Comparison of ENCODE assay signal across 8 cellular contexts in genomic region chr5:181259974-181260719, GRCh38. TPM values are rescaled to one million over a fixed set of nuclear protein-coding genes. Genes with fewer than 3 reads are reported as not detected.
DNase-seq lines count a peak whose midpoint lies in the region; ATAC-seq and TF ChIP-seq lines count a peak whose summit lies in the region.
"Had no signal": no experiment of that assay in that cellular context is flagged by ENCODE, and none has a peak within 500 bp of the region (broad histone marks: within the 10 kb centered on the region; RNA-seq: fewer than 3 reads in every experiment).

No MANE protein-coding gene starts in this region.

- no peaks in the 10 kb centered on the region for H3K9me3 ChIP-seq in HCT116 (ENCODE audit: control insufficient read depth in 1 of 2, insufficient read depth in 1 of 2, low read depth in 1 of 2, low read length in 2 of 2)
- no peaks in the 10 kb centered on the region for H3K9me3 ChIP-seq in iPS-15b (ENCODE audit: control insufficient read depth, insufficient read depth, low read length)

- H3K9me2 ChIP-seq in HCT116 (ENCODE audit: insufficient read depth), result no peaks in the 10 kb centered on the region

- peak overlapping the region; percentile 83 to 96 for H3K4me3 ChIP-seq in HCT116 (replicated peaks in 1 of 2; ENCODE audit: low read depth in 1 of 2, low read length in 2 of 2)
- peak overlapping the region; percentile 97 for H3K4me3 ChIP-seq in iPS-15b (ENCODE audit: low read depth, low read length)

- peak overlapping the region; percentile 85 for H3K4me2 ChIP-seq in HCT116 (ENCODE audit: low read length)

- H3K36me3 ChIP-seq in HCT116 (ENCODE audit: control insufficient read depth in 1 of 2, insufficient read depth in 2 of 2, low read length in 2 of 2) (peaks cover 9 to 19% of the 10 kb centered on the region in 2 experiments), iPS-15b (ENCODE audit: control insufficient read depth, insufficient read depth, low read length) (peaks cover 3% of the 10 kb centered on the region)

- H3K27me3 Mint-ChIP-seq in activated CD4-positive, alpha-beta memory T cell treated with anti-CD3 and anti-CD28 coated beads, Interleukin-2, amount 10 ng/mL, durations not matched to agents 7 days and 5 days, result no peaks in the 10 kb centered on the region
- H3K27me3 Mint-ChIP-seq in stimulated activated naive CD8-positive, alpha-beta T cell treated with anti-CD3 and anti-CD28 coated beads, Interleukin-15, amount 100 ng/mL, for 72 hours, result no peaks in the 10 kb centered on the region

- no peak overlapping the region for H2AFZ ChIP-seq in HCT116 (ENCODE audit: low read depth, low read length, poor library complexity, severe bottlenecking)

- H3K4me1 ChIP-seq in HCT116 (ENCODE audit: control insufficient read depth in 1 of 2, insufficient read depth in 2 of 2, low read length in 2 of 2), result peaks cover 12 to 21% of the 10 kb centered on the region in 2 experiments; a peak in 3 of 4 replicates
- peaks cover 6% of the 10 kb centered on the region for H3K4me1 ChIP-seq in iPS-15b (ENCODE audit: control insufficient read depth, insufficient read depth, low read length)

- H3K27me3 ChIP-seq in HCT116 (ENCODE audit: insufficient read depth, low read length) (no peaks in the 10 kb centered on the region), iPS-15b (ENCODE audit: control insufficient read depth, insufficient read depth, low read length) (no peaks in the 10 kb centered on the region)

- no peak for TF ChIP-seq POLR2A in HCT116 (IDR thresholded peaks at IDR 0.05; ENCODE audit: borderline replicate concordance, extremely low read depth, insufficient read depth, insufficient read length)

- intact Hi-C loops in HCT116 (cut with micrococcal nuclease), result loop anchor here (5.0 kb wide), 1 partner anchor 78 kb away; no protein-coding TSS in a partner anchor

- H3K27ac Mint-ChIP-seq in activated CD4-positive, alpha-beta memory T cell treated with anti-CD3 and anti-CD28 coated beads, Interleukin-2, amount 10 ng/mL, durations not matched to agents 7 days and 5 days, result peak overlapping the region; percentile 89
- peak overlapping the region; percentile 94 to 97 for H3K27ac Mint-ChIP-seq in stimulated activated naive CD8-positive, alpha-beta T cell treated with anti-CD3 and anti-CD28 coated beads, Interleukin-15, amount 100 ng/mL, for 72 hours

- DNase-seq in HCT116 (ENCODE audit: low read depth, low spot score) (no peak), DMS114 treated with DMSO at 0.1 percent for 48 hours (lab: John Stamatoyannopoulos, UW; ENCODE audit: unreplicated experiment) (no peak), NCI-H2081 treated with DMSO at 0.1 percent for 48 hours (lab: John Stamatoyannopoulos, UW) (no peak)
- peak; percentile 16 for DNase-seq in activated CD4-positive, alpha-beta memory T cell treated with anti-CD3 and anti-CD28 coated beads, Interleukin-2, amount 10 ng/mL, durations not matched to agents 7 days and 5 days
- no peak for DNase-seq in stimulated activated naive CD8-positive, alpha-beta T cell treated with anti-CD3 and anti-CD28 coated beads, Interleukin-15, amount 100 ng/mL, for 72 hours
- DNase-seq: NCI-H2171 treated with DMSO at 0.1 percent for 48 hours had no signal

- CTCF ChIA-PET in HCT116 (lab: Charles Lee), result interaction anchor here (1.5 kb wide), 1 partner anchor 15 kb away, joined by 4 read pairs; no protein-coding TSS in a partner anchor
- CTCF ChIA-PET in activated CD4-positive, alpha-beta memory T cell treated with anti-CD3 and anti-CD28 coated beads, Interleukin-2, amount 10 ng/mL, durations not matched to agents 7 days and 5 days (lab: Charles Lee), result interaction anchor here (0.6 to 4.0 kb wide), 9 partner anchors 9 to 750 kb away, joined by 3 to 21 read pairs (median 3); no protein-coding TSS in a partner anchor

- no peaks in the 10 kb centered on the region for H3K9me3 Mint-ChIP-seq in activated CD4-positive, alpha-beta memory T cell treated with anti-CD3 and anti-CD28 coated beads, Interleukin-2, amount 10 ng/mL, durations not matched to agents 7 days and 5 days
- H3K9me3 Mint-ChIP-seq in stimulated activated naive CD8-positive, alpha-beta T cell treated with anti-CD3 and anti-CD28 coated beads, Interleukin-15, amount 100 ng/mL, for 72 hours, result no peaks in the 10 kb centered on the region

- peaks cover 63% of the 10 kb centered on the region for H3K79me2 ChIP-seq in HCT116 (ENCODE audit: insufficient read depth, low read length)

- TF ChIP-seq CTCF in HCT116 (IDR thresholded peaks at IDR 0.05 in 2 of 3, conservative IDR thresholded peaks at IDR 0.05 in 1 of 3; ENCODE audit: borderline replicate concordance in 1 of 3, insufficient read depth in 1 of 3, low read depth in 2 of 3, low read length in 2 of 3), result no peak

- H3K36me3 Mint-ChIP-seq in activated CD4-positive, alpha-beta memory T cell treated with anti-CD3 and anti-CD28 coated beads, Interleukin-2, amount 10 ng/mL, durations not matched to agents 7 days and 5 days (ENCODE audit: low read depth), result peaks cover 39% of the 10 kb centered on the region

- TSS peak; percentile 64 for BruUV-seq in HCT116 (replicated peaks; lab: Mats Ljungman, UMichigan)

- H4K20me1 ChIP-seq in HCT116 (ENCODE audit: insufficient read depth), result peaks cover 9% of the 10 kb centered on the region; the same call in 1 of the 2 replicates

- no peak for ATAC-seq in HCT116
- no peak for ATAC-seq in stimulated activated naive CD8-positive, alpha-beta T cell treated with anti-CD3 and anti-CD28 coated beads, Interleukin-15, amount 100 ng/mL, for 72 hours
- ATAC-seq in HG02610 (IDR thresholded peaks at IDR 0.05; ENCODE audit: unreplicated experiment), result no peak

- POLR2A ChIA-PET in HCT116 (lab: Charles Lee), result interaction anchor here (2.4 to 3.0 kb wide), 2 partner anchors 9 to 16 kb away, joined by 11 to 18 read pairs; partner anchors contain the start of gene RACK1
- POLR2A ChIA-PET in activated CD4-positive, alpha-beta memory T cell treated with anti-CD3 and anti-CD28 coated beads, Interleukin-2, amount 10 ng/mL, durations not matched to agents 7 days and 5 days (lab: Charles Lee), result interaction anchor here (0.7 to 30.9 kb wide), 14 partner anchors 23 to 1354 kb away, joined by 3 to 1091 read pairs (median 10); partner anchors contain the start of genes RACK1, TRIM41 and TRIM7

- peak overlapping the region; percentile 97 for H3K27ac ChIP-seq in HCT116 (ENCODE audit: low read depth, low read length)

- peaks cover 48% of the 10 kb centered on the region for H3K4me1 Mint-ChIP-seq in activated CD4-positive, alpha-beta memory T cell treated with anti-CD3 and anti-CD28 coated beads, Interleukin-2, amount 10 ng/mL, durations not matched to agents 7 days and 5 days
- peaks cover 57% of the 10 kb centered on the region for H3K4me1 Mint-ChIP-seq in stimulated activated naive CD8-positive, alpha-beta T cell treated with anti-CD3 and anti-CD28 coated beads, Interleukin-15, amount 100 ng/mL, for 72 hours

- peak overlapping the region; percentile 94 for H3K4me3 Mint-ChIP-seq in activated CD4-positive, alpha-beta memory T cell treated with anti-CD3 and anti-CD28 coated beads, Interleukin-2, amount 10 ng/mL, durations not matched to agents 7 days and 5 days
- H3K4me3 Mint-ChIP-seq in stimulated activated naive CD8-positive, alpha-beta T cell treated with anti-CD3 and anti-CD28 coated beads, Interleukin-15, amount 100 ng/mL, for 72 hours, result peak overlapping the region; percentile 97 to 99

- no peak for TF ChIP-seq RAD21 in HCT116 (IDR thresholded peaks at IDR 0.05; ENCODE audit: low read depth)

- RAD21 ChIA-PET in HCT116 (lab: Charles Lee; ENCODE audit: low non-redundant PET in 1 of 2, low total read pairs in 2 of 2, uncharacterized antibody in 2 of 2, unreplicated experiment in 2 of 2), result no interaction called here

- H3K9ac ChIP-seq in HCT116 (ENCODE audit: low read length) (peak overlapping the region; percentile 99), iPS-15b (ENCODE audit: low read depth, low read length) (peak overlapping the region; percentile 89)

TF ChIP-seq in HCT116, 20 proteins besides CTCF, POLR2A, EP300 and RAD21:
- TF ChIP-seq YY1 (IDR thresholded peaks at IDR 0.05; ENCODE audit: extremely low read depth, insufficient replicate concordance, low read depth, low read length), result no peak
- no peak for TF ChIP-seq MAX (IDR thresholded peaks at IDR 0.05)
- TF ChIP-seq EGR1 (IDR thresholded peaks at IDR 0.05; ENCODE audit: low read depth), result no peak
TF ChIP-seq in HCT116: peak in this region for 0.

RNA-seq across cellular contexts. Expression of gene TRIM52, which starts 0.8 kb away (rescaled TPM):
- total RNA-seq in HCT116 (2021; ENCODE audit: unreplicated experiment), result 7.6 TPM
- polyA plus RNA-seq in HCT116 (2012), result 5.7 and 6.3 TPM in 2 replicates
- total RNA-seq in activated CD4-positive, alpha-beta memory T cell treated with anti-CD3 and anti-CD28 coated beads, Interleukin-2, amount 10 ng/mL, durations not matched to agents 7 days and 5 days, result 10 to 100 TPM; 24.0 to 24.2 TPM

RNA-seq across cellular contexts. Expression of gene RACK1, which starts 16.4 kb away (rescaled TPM):
- total RNA-seq in HCT116 (2021; ENCODE audit: unreplicated experiment), result 2,432 TPM
- 5,228 and 5,585 TPM in 2 replicates for polyA plus RNA-seq in HCT116 (2012)
- total RNA-seq in activated CD4-positive, alpha-beta memory T cell treated with anti-CD3 and anti-CD28 coated beads, Interleukin-2, amount 10 ng/mL, durations not matched to agents 7 days and 5 days, result 1,000 to 10,000 TPM; 1,749 to 1,772 TPM

RNA-seq across cellular contexts. Expression of gene TRIM41, which starts 37.1 kb away (rescaled TPM):
- 51.8 TPM for total RNA-seq in HCT116 (2021; ENCODE audit: unreplicated experiment)
- 34.1 and 37.8 TPM in 2 replicates for polyA plus RNA-seq in HCT116 (2012)
- 10 to 100 TPM; 42.4 to 43.7 TPM for total RNA-seq in activated CD4-positive, alpha-beta memory T cell treated with anti-CD3 and anti-CD28 coated beads, Interleukin-2, amount 10 ng/mL, durations not matched to agents 7 days and 5 days

RNA-seq across cellular contexts. Expression of gene TRIM7, which starts 55.2 kb away (rescaled TPM):
- total RNA-seq in HCT116 (2021; ENCODE audit: unreplicated experiment), result 30.2 TPM
- 21.9 and 25.3 TPM in 2 replicates for polyA plus RNA-seq in HCT116 (2012)
- total RNA-seq in activated CD4-positive, alpha-beta memory T cell treated with anti-CD3 and anti-CD28 coated beads, Interleukin-2, amount 10 ng/mL, durations not matched to agents 7 days and 5 days, result 1 to 10 TPM; 1.9 to 2.0 TPM
